28 cellular contexts compared by ENCODE assay signal in the genomic region with DNA sequence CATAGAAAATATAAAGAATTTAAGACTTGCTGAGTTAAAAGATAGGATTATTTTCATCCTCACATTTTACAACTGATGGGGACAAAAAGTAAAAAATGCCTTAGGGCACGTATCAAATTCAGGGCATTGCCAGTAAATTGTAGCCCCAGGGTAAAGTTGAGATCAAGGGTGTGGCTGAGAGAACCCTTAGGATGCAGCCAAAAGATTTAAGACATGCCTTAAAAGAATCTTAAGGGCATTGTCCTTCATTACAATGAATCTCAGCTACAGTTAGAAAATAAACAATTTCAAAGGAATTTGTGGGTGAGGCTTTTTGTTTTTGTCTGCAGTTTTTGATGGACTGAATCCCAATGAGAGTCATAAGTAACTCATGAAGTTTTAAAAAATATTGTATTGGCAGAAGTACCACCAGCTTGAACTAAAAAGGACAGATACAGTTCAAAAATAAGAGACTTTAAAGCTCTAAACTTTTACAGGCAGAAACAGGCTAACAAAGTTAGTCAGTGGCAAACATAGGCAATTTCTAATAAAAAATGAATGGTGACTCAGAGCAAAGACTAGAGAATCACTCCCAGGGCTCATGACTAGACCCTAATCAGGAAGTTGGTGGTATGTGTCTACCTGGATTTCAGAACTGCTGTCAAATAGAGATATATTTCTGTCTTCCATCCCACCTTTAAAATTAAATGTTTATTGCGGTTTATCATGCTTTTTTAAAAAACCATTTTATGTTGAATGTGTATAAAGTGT.
DNase-seq lines count a peak whose midpoint lies in the region; ATAC-seq and TF ChIP-seq lines count a peak whose summit lies in the region.
"Had no signal": no experiment of that assay in that cellular context is flagged by ENCODE, and none has a peak within 500 bp of the region (broad histone marks: within the 10 kb centered on the region; RNA-seq: fewer than 3 reads in every experiment).

No MANE protein-coding gene starts in this region.

- H2BK120ac ChIP-seq in mesendoderm (ENCODE audit: low read depth, low read length): no peak overlapping the region

- no peaks in the 10 kb centered on the region for H3F3A ChIP-seq in GM23248 (ENCODE audit: insufficient read depth)
- H3F3A ChIP-seq in PC-3 (ENCODE audit: low read length, unreplicated experiment): peaks cover 7% of the 10 kb centered on the region

- intact Hi-C loops in PC-3 (cut with micrococcal nuclease): loop anchor here (5.0 kb wide), 1 partner anchor 166 kb away; a partner anchor contains a TSS
- intact Hi-C loops in CD8-positive, alpha-beta T cell (cut with DNase I, micrococcal nuclease): no loop called here

- no peaks in the 10 kb centered on the region for H3K4me1 Mint-ChIP-seq in CD8-positive, alpha-beta T cell (ENCODE audit: low read depth)
- H3K4me1 Mint-ChIP-seq: activated naive CD8-positive, alpha-beta T cell treated with anti-CD3 and anti-CD28 coated beads for 36 hours; B cell; immature natural killer cell; natural killer cell had no signal

- peak; percentile 94 for ATAC-seq in PC-3
- no peak for ATAC-seq in CD8-positive, alpha-beta T cell
- ATAC-seq: gastrocnemius medialis, left lung, natural killer cell, WTC11 had no signal

- TF ChIP-seq CTCF in PC-3 (conservative IDR thresholded peaks at IDR 0.05; ENCODE audit: low read depth, low read length) (no peak), fibroblast of mammary gland (conservative IDR thresholded peaks at IDR 0.05; ENCODE audit: control insufficient read depth, insufficient read depth, low read depth, low read length) (no peak)
- no peak for TF ChIP-seq CTCF in CD8-positive, alpha-beta T cell (IDR thresholded peaks at IDR 0.05)

- H3K4me1 ChIP-seq in GM23248 (ENCODE audit: insufficient read depth): no peaks in the 10 kb centered on the region
- peaks cover 33% of the 10 kb centered on the region for H3K4me1 ChIP-seq in PC-3 (ENCODE audit: insufficient read depth, low read length)
- no peaks in the 10 kb centered on the region for H3K4me1 ChIP-seq in CD8-positive, alpha-beta T cell (ENCODE audit: insufficient read depth, low read length)
- H3K4me1 ChIP-seq in mesendoderm (ENCODE audit: control insufficient read depth, low read depth, low read length): no peaks in the 10 kb centered on the region
- H3K4me1 ChIP-seq: gastrocnemius medialis, left lung, transverse colon had no signal

- H3K23ac ChIP-seq in mesendoderm (ENCODE audit: low read length): no peak overlapping the region

- no peak overlapping the region for H3K56ac ChIP-seq in mesendoderm (ENCODE audit: low read length)

- no peaks in the 10 kb centered on the region for H3K36me3 ChIP-seq in GM23248 (ENCODE audit: low read depth)
- H3K36me3 ChIP-seq in PC-3 (ENCODE audit: low read depth, low read length): no peaks in the 10 kb centered on the region
- no peaks in the 10 kb centered on the region for H3K36me3 ChIP-seq in CD8-positive, alpha-beta T cell (ENCODE audit: insufficient read depth, low read length)
- no peaks in the 10 kb centered on the region for H3K36me3 ChIP-seq in mesendoderm (ENCODE audit: control insufficient read depth, insufficient read depth, low read length)
- H3K36me3 ChIP-seq: gastrocnemius medialis, left lung, transverse colon had no signal

- no peak overlapping the region for H3K27ac Mint-ChIP-seq in CD8-positive, alpha-beta T cell
- H3K27ac Mint-ChIP-seq: activated naive CD8-positive, alpha-beta T cell treated with anti-CD3 and anti-CD28 coated beads for 36 hours; B cell; immature natural killer cell; natural killer cell had no signal

- H3K79me2 ChIP-seq in GM23248 (ENCODE audit: insufficient read depth) (no peaks in the 10 kb centered on the region), PC-3 (ENCODE audit: low read length) (no peaks in the 10 kb centered on the region), mesendoderm (ENCODE audit: control insufficient read depth, insufficient read depth, low read length) (no peaks in the 10 kb centered on the region)

- CTCF ChIA-PET in PC-3 (lab: Charles Lee): no interaction called here
- CTCF ChIA-PET in CD8-positive, alpha-beta T cell (lab: Charles Lee): no interaction called here

- no peak overlapping the region for H3K4ac ChIP-seq in mesendoderm (ENCODE audit: low read depth, low read length)

- H3K27me3 ChIP-seq in GM23248 (replicated peaks; ENCODE audit: insufficient read depth) (no peaks in the 10 kb centered on the region), PC-3 (ENCODE audit: low read length) (no peaks in the 10 kb centered on the region), mesendoderm (ENCODE audit: insufficient read depth, low read length, poor library complexity) (no peaks in the 10 kb centered on the region)
- H3K27me3 ChIP-seq in CD8-positive, alpha-beta T cell (ENCODE audit: insufficient read depth, low read length): no peaks in the 10 kb centered on the region
- H3K27me3 ChIP-seq: dorsolateral prefrontal cortex, gastrocnemius medialis, left lung, transverse colon had no signal

- no peaks in the 10 kb centered on the region for H3K36me3 Mint-ChIP-seq in CD8-positive, alpha-beta T cell
- H3K36me3 Mint-ChIP-seq: activated naive CD8-positive, alpha-beta T cell treated with anti-CD3 and anti-CD28 coated beads for 36 hours; natural killer cell had no signal

- H4K20me1 ChIP-seq in GM23248 (ENCODE audit: insufficient read depth) (no peaks in the 10 kb centered on the region), PC-3 (ENCODE audit: low read length) (no peaks in the 10 kb centered on the region)

- no peak overlapping the region for H4K8ac ChIP-seq in mesendoderm (ENCODE audit: low read depth, low read length)

- no peak overlapping the region for H3K9ac ChIP-seq in GM23248
- H3K9ac ChIP-seq in PC-3 (ENCODE audit: low read length): peak overlapping the region; percentile 50
- no peak overlapping the region for H3K9ac ChIP-seq in mesendoderm (ENCODE audit: low read length)

- in situ Hi-C loops in GM23248 (cut with MboI): no loop called here

- H2AK5ac ChIP-seq in mesendoderm (ENCODE audit: low read length): no peak overlapping the region

- no peaks in the 10 kb centered on the region for H3K9me3 Mint-ChIP-seq in CD8-positive, alpha-beta T cell
- H3K9me3 Mint-ChIP-seq: natural killer cell had no signal

- POLR2A ChIA-PET in PC-3 (lab: Charles Lee; ENCODE audit: unreplicated experiment): no interaction called here
- POLR2A ChIA-PET in CD8-positive, alpha-beta T cell (lab: Charles Lee): no interaction called here

- H2AFZ ChIP-seq in GM23248 (no peak overlapping the region), PC-3 (ENCODE audit: low read length) (peak overlapping the region; percentile 66)

- no peak overlapping the region for H3K18ac ChIP-seq in mesendoderm (ENCODE audit: low read length)

- H3K4me3 ChIP-seq in GM23248 (no peak overlapping the region), PC-3 (ENCODE audit: low read length) (peak overlapping the region; percentile 31; the same call in 1 of the 2 replicates), fibroblast of mammary gland (ENCODE audit: control insufficient read depth, low read depth, low read length) (no peak overlapping the region), mesendoderm (ENCODE audit: low read length) (no peak overlapping the region)
- H3K4me3 ChIP-seq in CD8-positive, alpha-beta T cell (ENCODE audit: low read depth, low read length): no peak overlapping the region
- H3K4me3 ChIP-seq: dorsolateral prefrontal cortex, gastrocnemius medialis, left lung, skin epidermis, transverse colon had no signal

- H3K79me1 ChIP-seq in mesendoderm (ENCODE audit: low read length): no peaks in the 10 kb centered on the region

- 55 to 63% methylated on average over 2 of the region's 2 CpGs for WGBS in GM23248 (ENCODE audit: low coverage in 1 of 2, low lambda C conversion rate in 2 of 2, missing lambda C conversion rate in 2 of 2), 2 experiments
- no CpG with 5 or more reads among the region's 2 CpGs for WGBS in mesendoderm (ENCODE audit: extremely low coverage, insufficient coverage, low lambda C conversion rate)

- H3K27ac ChIP-seq in GM23248: no peak overlapping the region
- H3K27ac ChIP-seq in PC-3 (ENCODE audit: low read length): peak overlapping the region; percentile 93
- no peak overlapping the region for H3K27ac ChIP-seq in CD8-positive, alpha-beta T cell (ENCODE audit: low read depth, low read length)
- no peak overlapping the region for H3K27ac ChIP-seq in mesendoderm (ENCODE audit: low read depth, low read length)
- H3K27ac ChIP-seq: dorsolateral prefrontal cortex, gastrocnemius medialis, left lung, skin epidermis, transverse colon had no signal

- no peak overlapping the region for H2BK15ac ChIP-seq in mesendoderm (replicated peaks; ENCODE audit: low read depth)

- H2BK5ac ChIP-seq in mesendoderm (ENCODE audit: low read length): no peak overlapping the region

- H3K4me3 Mint-ChIP-seq in CD8-positive, alpha-beta T cell: no peak overlapping the region
- H3K4me3 Mint-ChIP-seq: activated naive CD8-positive, alpha-beta T cell treated with anti-CD3 and anti-CD28 coated beads for 36 hours; B cell; immature natural killer cell; natural killer cell; WTC11 had no signal

- DNase-seq in A172 (ENCODE audit: low spot score): peak; percentile 38
- DNase-seq in GM23248: peak; percentile 40
- DNase-seq in PC-3: peak; percentile 85
- DNase-seq in fibroblast of mammary gland (ENCODE audit: low read depth): peak; percentile 1
- no peak for DNase-seq in NCI-H146 (lab: John Stamatoyannopoulos, UW)
- no peak for DNase-seq in NCI-H187 treated with DMSO at 0.1 percent for 48 hours (lab: John Stamatoyannopoulos, UW)
- DNase-seq in CD8-positive, alpha-beta T cell: no peak
- no peak for DNase-seq in mesendoderm
- DNase-seq: activated CD4-positive, alpha-beta T cell treated with anti-CD3 and anti-CD28 coated beads, Interleukin-2, amount 50 U/mL, for 4 hours; activated CD8-positive, alpha-beta memory T cell treated with anti-CD3 and anti-CD28 coated beads, Interleukin-2, amount 50 U/mL, for 4 hours; activated naive CD8-positive, alpha-beta T cell treated with anti-CD3 and anti-CD28 coated beads for 36 hours; dorsolateral prefrontal cortex; gastrocnemius medialis; hippocampal formation; immature natural killer cell; left lung; midbrain; natural killer cell; NCI-H1092; NCI-H2029; NCI-H446; OCI-M1; SHP77; SW 1271; transverse colon had no signal

- H3K9me2 ChIP-seq in GM23248 (ENCODE audit: insufficient read depth) (no peaks in the 10 kb centered on the region), PC-3 (replicated peaks; ENCODE audit: low read length) (no peaks in the 10 kb centered on the region)

- H3K4me2 ChIP-seq in GM23248 (ENCODE audit: unreplicated experiment) (no peak overlapping the region), PC-3 (ENCODE audit: low read length) (peak overlapping the region; percentile 72), mesendoderm (ENCODE audit: low read length) (no peak overlapping the region)

- BruUV-seq in PC-3 (replicated peaks; lab: Mats Ljungman, UMichigan): no TSS peak

- no peaks in the 10 kb centered on the region for H3K9me3 ChIP-seq in GM23248 (ENCODE audit: low read depth)
- no peaks in the 10 kb centered on the region for H3K9me3 ChIP-seq in PC-3 (ENCODE audit: low read length)
- H3K9me3 ChIP-seq in CD8-positive, alpha-beta T cell (ENCODE audit: low read length): no peaks in the 10 kb centered on the region
- H3K9me3 ChIP-seq: gastrocnemius medialis, transverse colon had no signal

- no peaks in the 10 kb centered on the region for H3K27me3 Mint-ChIP-seq in CD8-positive, alpha-beta T cell (ENCODE audit: low read depth)
- H3K27me3 Mint-ChIP-seq: activated naive CD8-positive, alpha-beta T cell treated with anti-CD3 and anti-CD28 coated beads for 36 hours; B cell had no signal

- no peak overlapping the region for H4K5ac ChIP-seq in mesendoderm (ENCODE audit: low read length)

Comparison
In these comparisons a context has a peak if more than half of its experiments do, and no peak if none do; other contexts are left out.
1. DNase-seq: peak in A172 (single experiment), GM23248 (single experiment), PC-3 (single experiment) and fibroblast of mammary gland (single experiment); none in NCI-H146 (single experiment), NCI-H187 treated with DMSO at 0.1 percent for 48 hours (single experiment), CD8-positive, alpha-beta T cell (0 of 7) and mesendoderm (single experiment).